ENCODE assay signal across 20 cellular contexts in genomic region chr5:105828855-105829254, GRCh38.
"Had no signal": no experiment of that assay in that cellular context is flagged by ENCODE, and none has a peak within 500 bp of the region (broad histone marks: within the 10 kb centered on the region; RNA-seq: fewer than 3 reads in every experiment).

No MANE protein-coding gene starts in this region.

- ATAC-seq: Panc1, PC-3, Right ventricle myocardium inferior had no signal

- DNase-seq: KBM-7, MV-4-11, NCI-H1048, NCI-H1105, NCI-H1417, NCI-H1436 treated with DMSO at 0.1 percent for 48 hours, NCI-H1694, NCI-H1930, NCI-H2081, NCI-H2107, NCI-H2227 treated with DMSO at 0.1 percent for 48 hours, NCI-H524, NCI-H69, NCI-H774, PC-3, SHP77 treated with DMSO at 0.1 percent for 48 hours, SJCRH30 had no signal

- H3K4me3 ChIP-seq: SJCRH30, SK-N-MC had no signal

- H3K4me1 ChIP-seq: SJCRH30 had no signal

- H3K27me3 ChIP-seq: SJCRH30 had no signal

- H3K27ac ChIP-seq: SJCRH30, SK-N-MC had no signal

- H3K36me3 ChIP-seq: SJCRH30 had no signal
